Comparison of ENCODE assay signal across 8 cellular contexts in genomic region chr2:197310271-197310939, GRCh38. TPM values are rescaled to one million over a fixed set of nuclear protein-coding genes. Genes with fewer than 3 reads are reported as not detected.
DNase-seq lines count a peak whose midpoint lies in the region; ATAC-seq, FAIRE-seq and TF ChIP-seq lines count a peak whose summit lies in the region.

Gene ANKRD44 (minus strand): TSS chr2:197310780. CDS start chr2:197310604, 176 bp downstream.

- TF ChIP-seq EP300 in HepG2 (IDR thresholded peaks at IDR 0.05; ENCODE audit: low read depth in 2 of 2, low read length in 2 of 2) (no peak), HepG2 (CRISPR knock-in tag; IDR thresholded peaks at IDR 0.05; ENCODE audit: borderline replicate concordance) (no peak)

- peak within 1 kb of the TSS; percentile 14; the same call in 1 of the 2 replicates for H3K9ac ChIP-seq in HepG2 (ENCODE audit: insufficient read depth, low read depth, low read length)

- peak within 1 kb of the TSS; percentile 61 for H2AFZ ChIP-seq in HepG2 (ENCODE audit: low read length)

- H4K20me1 ChIP-seq in HepG2 (ENCODE audit: insufficient read depth, low read length) = no peaks in the 10 kb centered on the region

- ATAC-seq in HG03442 (IDR thresholded peaks at IDR 0.05; ENCODE audit: unreplicated experiment) = peak; percentile 60
- ATAC-seq in HepG2 = peak; percentile 98

- H3K4me2 ChIP-seq in HepG2 (ENCODE audit: low read depth, low read length) = peak within 1 kb of the TSS; percentile 86

- TF ChIP-seq POLR2A in HepG2 (IDR thresholded peaks at IDR 0.05; ENCODE audit: insufficient read depth in 1 of 2, low read depth in 2 of 2, low read length in 2 of 2) = no peak

- CTCF ChIA-PET in BJ (lab: Yijun Ruan, JAX) = interaction anchor here (0.5 to 2.7 kb wide), 10 partner anchors 13 to 282 kb away, joined by 3 to 14 read pairs (median 4); no protein-coding TSS in a partner anchor
- CTCF ChIA-PET in HepG2 (lab: Yijun Ruan, JAX; ENCODE audit: low intra/inter-chr PET ratio, low total read pairs) = no interaction called here

- peaks cover 11% of the 10 kb centered on the region for H3K4me1 ChIP-seq in HepG2 (ENCODE audit: insufficient read depth, low read length)

- peaks cover under 1% of the 10 kb centered on the region; the same call in 1 of the 2 replicates for H3K27me3 ChIP-seq in BJ (ENCODE audit: control insufficient read depth, insufficient read depth, low read length)
- peaks cover 0 to 59% of the 10 kb centered on the region in 2 experiments; a peak in 4 of 5 replicates for H3K27me3 ChIP-seq in HepG2 (ENCODE audit: control insufficient read depth in 1 of 2, insufficient read depth in 2 of 2, low read length in 2 of 2)

- H3K79me2 ChIP-seq in HepG2 (ENCODE audit: insufficient read depth, low read length) = no peaks in the 10 kb centered on the region

- DNase-seq in BJ (ENCODE audit: low read depth) = peak; percentile 9
- peak; percentile 93 for DNase-seq in GM19239 (ENCODE audit: insufficient read length, low spot score)
- DNase-seq in NCI-H69 (lab: John Stamatoyannopoulos, UW) = peak; percentile 84
- DNase-seq in activated CD4-positive, alpha-beta T cell treated with anti-CD3 and anti-CD28 coated beads, Interleukin-2, amount 50 U/mL, for 1 hour = peak; percentile 89
- DNase-seq in cortex of kidney (lab: John Stamatoyannopoulos, UW) = peak; percentile 14
- DNase-seq in HepG2 (ENCODE audit: low spot score) = peak; percentile 47
- DNase-seq in stimulated activated CD4-positive, alpha-beta T cell treated with anti-CD3 and anti-CD28 coated beads, Interleukin-4, amount 100 ng/mL, for 1 hour = peak; percentile 86

- H3K4me3 ChIP-seq in BJ (ENCODE audit: low read depth, low read length) (peak within 1 kb of the TSS; percentile 80), HepG2 (replicated peaks in 1 of 3; ENCODE audit: insufficient read depth in 1 of 3, low read depth in 2 of 3, low read length in 3 of 3) (peak within 1 kb of the TSS; percentile 59 to 76 (median 64))

- in situ Hi-C loops in HepG2 (cut with HindIII; ENCODE audit: extremely low pct_ligation_motif_present, low pct_unique_long_range_greater_than_20kb) = no loop called here

- no peak within 1 kb of the TSS for H3K27ac ChIP-seq in HepG2 (ENCODE audit: extremely low read length, insufficient read depth, low read length)

- POLR2A ChIA-PET in BJ (lab: Charles Lee) = no interaction called here
- POLR2A ChIA-PET in HepG2 (lab: Yijun Ruan, JAX) = no interaction called here

- intact Hi-C loops in HepG2 (cut with micrococcal nuclease; ENCODE audit: unreplicated experiment) = no loop called here

- H3K9me3 ChIP-seq in HepG2 (ENCODE audit: low read length) = no peaks in the 10 kb centered on the region

- peak; percentile 86 for TF ChIP-seq RAD21 in HepG2 (CRISPR knock-in tag; IDR thresholded peaks at IDR 0.05)

- 0% methylated on average over 22 of the region's 93 CpGs for WGBS in HepG2 (ENCODE audit: low lambda C conversion rate)

- no TSS peak for BruUV-seq in HepG2 (replicated peaks; lab: Mats Ljungman, UMichigan)

- FAIRE-seq in GM19239 (lab: Jason Lieb, UNC) (no peak), HepG2 (lab: Jason Lieb, UNC) (no peak)

- H3K36me3 ChIP-seq in BJ (ENCODE audit: control insufficient read depth, insufficient read depth, low read length) (no peaks in the 10 kb centered on the region), HepG2 (replicated peaks in 1 of 2; ENCODE audit: control insufficient read depth in 1 of 2, insufficient read depth in 2 of 2, low read length in 2 of 2) (no peaks in the 10 kb centered on the region)

- TF ChIP-seq CTCF in BJ (IDR thresholded peaks at IDR 0.05; ENCODE audit: insufficient read depth, low read depth, low read length) (0 out of 2 replicates have a peak, but pooled peaks have one; percentile 3), HepG2 (CRISPR knock-in tag; IDR thresholded peaks at IDR 0.05) (peak; percentile 48)

TF ChIP-seq in HepG2, 621 proteins besides CTCF, POLR2A, EP300 and RAD21 (continues in another document):
- TF ChIP-seq ZNF24 (IDR thresholded peaks at IDR 0.05) (no peak), STAG1 (CRISPR knock-in tag; IDR thresholded peaks at IDR 0.05) (peak; percentile 55), ELF3 (CRISPR knock-in tag; IDR thresholded peaks at IDR 0.05) (0 out of 2 replicates have a peak, but pooled peaks have one; percentile 22), PAX8 (CRISPR knock-in tag; IDR thresholded peaks at IDR 0.05; ENCODE audit: borderline replicate concordance) (0 out of 2 replicates have a peak, but pooled peaks have one; percentile 55), ZNF709 (CRISPR knock-in tag; IDR thresholded peaks at IDR 0.05) (peak; percentile 72), ZNF263 (CRISPR knock-in tag; IDR thresholded peaks at IDR 0.05) (peak; percentile 12; the same call in 1 of the 2 replicates), TEF (CRISPR knock-in tag; IDR thresholded peaks at IDR 0.05) (no peak), MXI1 (IDR thresholded peaks at IDR 0.05; ENCODE audit: borderline replicate concordance, low read depth, low read length) (no peak), GABPA (IDR thresholded peaks at IDR 0.05; ENCODE audit: low read depth, low read length) (peak; percentile 45), GABPA (CRISPR knock-in tag; IDR thresholded peaks at IDR 0.05; ENCODE audit: low read depth) (peak; percentile 29; the same call in 1 of the 2 replicates), ZFP37 (CRISPR knock-in tag; IDR thresholded peaks at IDR 0.05; ENCODE audit: borderline replicate concordance) (no peak), ZNF275 (CRISPR knock-in tag; IDR thresholded peaks at IDR 0.05; ENCODE audit: borderline replicate concordance) (no peak), SIX1 (CRISPR knock-in tag; IDR thresholded peaks at IDR 0.05; ENCODE audit: borderline replicate concordance) (no peak), ZNF580 (CRISPR knock-in tag; IDR thresholded peaks at IDR 0.05; ENCODE audit: borderline replicate concordance, low read depth) (peak; percentile 28; the same call in 1 of the 2 replicates), DNMT1 (CRISPR knock-in tag; IDR thresholded peaks at IDR 0.05) (0 out of 2 replicates have a peak, but pooled peaks have one; percentile 18), ZNF17 (CRISPR knock-in tag; IDR thresholded peaks at IDR 0.05) (no peak)

RNA-seq across cellular contexts. Expression of gene ANKRD44, which starts in this region (rescaled TPM):
- 7.1 and 12.4 TPM in 2 replicates for polyA plus RNA-seq in BJ (2011; rRNA removed)
- polyA minus RNA-seq in BJ (2011; rRNA and poly(A)+ RNA removed) = 14.1 and 16.5 TPM in 2 replicates
- 0.11 and 0.36 TPM in 2 replicates for total RNA-seq in HepG2 (2016; rRNA removed; fragmentation: Illumina TruSeq; extraction: Trizol)
- not detected in 2 replicates for total RNA-seq in HepG2 (2016; cell fraction: cytosol; rRNA removed; fragmentation: Illumina TruSeq; extraction: Trizol; ENCODE audit: low read depth)
- 0.55 and 0.63 TPM in 2 replicates for total RNA-seq in HepG2 (2016; cell fraction: insoluble cytoplasmic fraction; rRNA removed; fragmentation: Illumina TruSeq; extraction: Trizol)
- total RNA-seq in HepG2 (2016; cell fraction: membrane; rRNA removed; fragmentation: Illumina TruSeq; extraction: Trizol) = 0.77 TPM in 1 of 2 replicates, not detected in the other
- total RNA-seq in HepG2 (2016; cell fraction: nucleus; rRNA removed; fragmentation: Illumina TruSeq; extraction: Trizol) = 0.44 and 1.2 TPM in 2 replicates
- polyA plus RNA-seq in HepG2 (2011; rRNA removed) = 0.04 and 0.05 TPM in 2 replicates
- 0.03 and 0.08 TPM in 2 replicates for polyA plus RNA-seq in HepG2 (2011; cell fraction: cytosol; rRNA removed)
- 1.3 and 2.2 TPM in 2 replicates for polyA plus RNA-seq in HepG2 (2011; cell fraction: nucleus; rRNA removed)
- polyA plus RNA-seq in HepG2 (2012) = 0.04 TPM in 1 of 2 replicates, not detected in the other
- 0.16 TPM in 1 of 2 replicates, not detected in the other for polyA plus RNA-seq in HepG2 (2016; cell fraction: cytosol; fragmentation: Illumina TruSeq; extraction: Trizol; ENCODE audit: low read depth)
- 0.09 and 0.17 TPM in 2 replicates for polyA plus RNA-seq in HepG2 (2016; cell fraction: insoluble cytoplasmic fraction; fragmentation: Illumina TruSeq; extraction: Trizol; ENCODE audit: low read depth)
- not detected in 2 replicates for polyA plus RNA-seq in HepG2 (2016; cell fraction: membrane; fragmentation: Illumina TruSeq; extraction: Trizol; ENCODE audit: low read depth)
- polyA plus RNA-seq in HepG2 (2016; cell fraction: nucleus; fragmentation: Illumina TruSeq; extraction: Trizol; ENCODE audit: insufficient read depth, low read depth) = 0.07 and 0.21 TPM in 2 replicates
- 0.52 and 22.4 TPM in 2 replicates for polyA minus RNA-seq in HepG2 (2011; rRNA and poly(A)+ RNA removed; ENCODE audit: low replicate concordance)
- not detected in 2 replicates for polyA minus RNA-seq in HepG2 (2011; cell fraction: cytosol; rRNA and poly(A)+ RNA removed)
- polyA minus RNA-seq in HepG2 (2011; cell fraction: nucleus; rRNA and poly(A)+ RNA removed) = 1.2 and 1.3 TPM in 2 replicates

Comparison
In these comparisons a context has a peak if more than half of its experiments do, and no peak if none do; other contexts are left out.
1. DNase-seq: peak in every context shown above with its lines; median percentile 93 in GM19239; 89 in activated CD4-positive, alpha-beta T cell treated with anti-CD3 and anti-CD28 coated beads, Interleukin-2, amount 50 U/mL, for 1 hour; 86 in stimulated activated CD4-positive, alpha-beta T cell treated with anti-CD3 and anti-CD28 coated beads, Interleukin-4, amount 100 ng/mL, for 1 hour; 84 in NCI-H69; 47 in HepG2; 14 in cortex of kidney; 9 in BJ.